Comparison of ENCODE assay signal across 32 cellular contexts in the genomic region with DNA sequence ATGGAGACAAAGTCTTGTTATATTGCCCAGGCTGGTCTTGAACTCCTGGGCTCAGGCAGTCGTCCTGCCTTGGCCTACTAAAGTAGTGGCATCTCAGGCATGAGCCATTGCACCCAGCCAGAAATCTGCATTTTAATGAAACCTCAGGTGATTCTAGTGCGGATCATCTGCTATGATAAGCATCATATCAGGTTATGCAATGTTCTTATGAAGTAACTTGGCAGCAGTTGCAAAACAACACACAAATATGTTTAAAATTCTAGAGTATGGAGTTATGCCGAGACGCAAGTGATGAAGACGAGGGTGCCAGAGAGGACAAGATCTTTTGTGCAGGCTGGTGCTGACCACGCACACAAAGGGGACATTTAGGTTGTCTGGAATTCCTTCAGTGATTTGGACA.
"Had no signal": no experiment of that assay in that cellular context is flagged by ENCODE, and none has a peak within 500 bp of the region (broad histone marks: within the 10 kb centered on the region; RNA-seq: fewer than 3 reads in every experiment).

No MANE protein-coding gene starts in this region.

- H3K79me2 ChIP-seq: parathyroid adenoma had no signal

- H3K27ac ChIP-seq: breast epithelium, colonic mucosa, parathyroid adenoma, psoas muscle, spleen, suprapubic skin, tibial artery, WERI-Rb-1 had no signal

- H3K36me3 Mint-ChIP-seq: activated CD4-positive, alpha-beta memory T cell treated with anti-CD3 and anti-CD28 coated beads for 36 hours; activated naive CD4-positive, alpha-beta T cell treated with anti-CD3 and anti-CD28 coated beads, Interleukin-2, amount 50 U/mL, for 24 hours; naive thymus-derived CD4-positive, alpha-beta T cell had no signal

- H3K27me3 Mint-ChIP-seq: activated CD4-positive, alpha-beta memory T cell treated with anti-CD3 and anti-CD28 coated beads for 36 hours; activated CD4-positive, alpha-beta T cell treated with anti-CD3 and anti-CD28 coated beads, Interleukin-2, amount 10 ng/mL, durations not matched to agents 24 days and 14 days; activated naive CD4-positive, alpha-beta T cell treated with anti-CD3 and anti-CD28 coated beads, Interleukin-2, amount 50 U/mL, for 24 hours; activated naive CD8-positive, alpha-beta T cell treated with anti-CD3 and anti-CD28 coated beads, Interleukin-2, amount 50 U/mL, for 24 hours; activated T-helper 17 cell treated with anti-CD3 and anti-CD28 coated beads, Interleukin-2, amount 50 U/mL, for 72 hours; central memory CD8-positive, alpha-beta T cell; naive thymus-derived CD4-positive, alpha-beta T cell; T-helper 17 cell had no signal

- H3K4me3 Mint-ChIP-seq: activated CD4-positive, alpha-beta memory T cell treated with anti-CD3 and anti-CD28 coated beads for 36 hours; activated CD4-positive, alpha-beta T cell treated with anti-CD3 and anti-CD28 coated beads, Interleukin-2, amount 10 ng/mL, durations not matched to agents 24 days and 14 days; activated naive CD4-positive, alpha-beta T cell treated with anti-CD3 and anti-CD28 coated beads, Interleukin-2, amount 50 U/mL, for 24 hours; activated naive CD8-positive, alpha-beta T cell treated with anti-CD3 and anti-CD28 coated beads, Interleukin-2, amount 50 U/mL, for 24 hours; activated T-cell treated with anti-CD3 and anti-CD28 coated beads, Interleukin-2, amount 50 U/mL, for 4 hours; activated T-helper 17 cell treated with anti-CD3 and anti-CD28 coated beads, Interleukin-2, amount 50 U/mL, for 72 hours; central memory CD8-positive, alpha-beta T cell; naive thymus-derived CD4-positive, alpha-beta T cell; T-helper 17 cell had no signal

- H3K27ac Mint-ChIP-seq: activated CD4-positive, alpha-beta memory T cell treated with anti-CD3 and anti-CD28 coated beads for 36 hours; activated CD4-positive, alpha-beta T cell treated with anti-CD3 and anti-CD28 coated beads, Interleukin-2, amount 10 ng/mL, durations not matched to agents 24 days and 14 days; activated naive CD4-positive, alpha-beta T cell treated with anti-CD3 and anti-CD28 coated beads, Interleukin-2, amount 50 U/mL, for 24 hours; activated naive CD8-positive, alpha-beta T cell treated with anti-CD3 and anti-CD28 coated beads, Interleukin-2, amount 50 U/mL, for 24 hours; activated T-helper 17 cell treated with anti-CD3 and anti-CD28 coated beads, Interleukin-2, amount 50 U/mL, for 72 hours; naive thymus-derived CD4-positive, alpha-beta T cell; T-helper 17 cell had no signal

- ATAC-seq: activated naive CD8-positive, alpha-beta T cell treated with anti-CD3 and anti-CD28 coated beads, Interleukin-2, amount 50 U/mL, for 24 hours; activated T-cell treated with anti-CD3 and anti-CD28 coated beads, Interleukin-2, amount 50 U/mL, for 4 hours; activated T-helper 17 cell treated with anti-CD3 and anti-CD28 coated beads, Interleukin-2, amount 50 U/mL, for 72 hours; left cardiac atrium; naive thymus-derived CD4-positive, alpha-beta T cell; T-helper 17 cell had no signal

- H3K4me1 Mint-ChIP-seq: activated CD4-positive, alpha-beta T cell treated with anti-CD3 and anti-CD28 coated beads, Interleukin-2, amount 10 ng/mL, durations not matched to agents 24 days and 14 days; activated naive CD4-positive, alpha-beta T cell treated with anti-CD3 and anti-CD28 coated beads, Interleukin-2, amount 50 U/mL, for 24 hours; activated naive CD8-positive, alpha-beta T cell treated with anti-CD3 and anti-CD28 coated beads, Interleukin-2, amount 50 U/mL, for 24 hours; activated T-helper 17 cell treated with anti-CD3 and anti-CD28 coated beads, Interleukin-2, amount 50 U/mL, for 72 hours; central memory CD8-positive, alpha-beta T cell; naive thymus-derived CD4-positive, alpha-beta T cell; T-helper 17 cell had no signal

- DNase-seq: activated CD4-positive, alpha-beta memory T cell treated with anti-CD3 and anti-CD28 coated beads for 36 hours; activated CD4-positive, alpha-beta T cell treated with anti-CD3 and anti-CD28 coated beads, Interleukin-2, amount 10 ng/mL, durations not matched to agents 24 days and 14 days; activated CD4-positive, CD25-positive, alpha-beta regulatory T cell treated with anti-CD3 and anti-CD28 coated beads, Interleukin-2, amount 50 U/mL, for 72 hours; activated gamma-delta T cell treated with Interleukin-2 at 50 U/mL for 16 hours; activated naive CD8-positive, alpha-beta T cell treated with anti-CD3 and anti-CD28 coated beads, Interleukin-2, amount 50 U/mL, for 24 hours; activated T-cell treated with anti-CD3 and anti-CD28 coated beads, Interleukin-2, amount 50 U/mL, for 4 hours; colonic mucosa; effector CD8-positive, alpha-beta T cell; erythroblast; head of caudate nucleus; hippocampal formation; left cardiac atrium; midbrain; naive thymus-derived CD4-positive, alpha-beta T cell; occipital lobe; psoas muscle; spleen; stimulated activated naive CD4-positive, alpha-beta T cell; SW 1271; T-helper 17 cell; T1000; tibial artery; WERI-Rb-1 had no signal

- H3K36me3 ChIP-seq: breast epithelium, colonic mucosa, spleen, suprapubic skin, tibial artery, WERI-Rb-1 had no signal

- H3K4me1 ChIP-seq: breast epithelium, colonic mucosa, parathyroid adenoma, psoas muscle, suprapubic skin, tibial artery had no signal

- H3K9ac ChIP-seq: parathyroid adenoma had no signal

- H3K9me3 ChIP-seq: breast epithelium, colonic mucosa, psoas muscle, spleen, suprapubic skin, tibial artery had no signal

- H2AFZ ChIP-seq: parathyroid adenoma had no signal

- FAIRE-seq: endometrium, keratinocyte, urothelium cell line had no signal

- H3K27me3 ChIP-seq: breast epithelium, colonic mucosa, spleen, suprapubic skin, tibial artery had no signal

- H3K4me3 ChIP-seq: breast epithelium, colonic mucosa, psoas muscle, spleen, suprapubic skin, tibial artery had no signal

- H3K9me3 Mint-ChIP-seq: activated CD4-positive, alpha-beta memory T cell treated with anti-CD3 and anti-CD28 coated beads for 36 hours had no signal
